Comparison of ENCODE assay signal across 8 cellular contexts in genomic region chr9:23408874-23409273, GRCh38.
"Had no signal": no experiment of that assay in that cellular context is flagged by ENCODE, and none has a peak within 500 bp of the region (broad histone marks: within the 10 kb centered on the region; RNA-seq: fewer than 3 reads in every experiment).

No MANE protein-coding gene starts in this region.

- H3K4me1 Mint-ChIP-seq: GM23338 had no signal

- ATAC-seq: GM23338, HCT116, K562 had no signal

- H3K9me3 ChIP-seq: HAP-1 had no signal

- H3K9me3 Mint-ChIP-seq: GM23338 had no signal

- H3K27ac Mint-ChIP-seq: GM23338, HFFc6 had no signal

- FAIRE-seq: K562 had no signal

- H3K36me3 ChIP-seq: HAP-1 had no signal

- H2AFZ ChIP-seq: GM23338 had no signal

- H3K4me1 ChIP-seq: HAP-1 had no signal

- DNase-seq: H7, HFFc6, IMR-90 had no signal

- H3K27ac ChIP-seq: HL-60 had no signal

- H3K4me3 ChIP-seq: GM23338, HAP-1, K562 had no signal

- H3K4me2 ChIP-seq: GM23338 had no signal

- H3K4me3 Mint-ChIP-seq: GM23338, HFFc6 had no signal
